9 cellular contexts compared by ENCODE assay signal in the genomic region with DNA sequence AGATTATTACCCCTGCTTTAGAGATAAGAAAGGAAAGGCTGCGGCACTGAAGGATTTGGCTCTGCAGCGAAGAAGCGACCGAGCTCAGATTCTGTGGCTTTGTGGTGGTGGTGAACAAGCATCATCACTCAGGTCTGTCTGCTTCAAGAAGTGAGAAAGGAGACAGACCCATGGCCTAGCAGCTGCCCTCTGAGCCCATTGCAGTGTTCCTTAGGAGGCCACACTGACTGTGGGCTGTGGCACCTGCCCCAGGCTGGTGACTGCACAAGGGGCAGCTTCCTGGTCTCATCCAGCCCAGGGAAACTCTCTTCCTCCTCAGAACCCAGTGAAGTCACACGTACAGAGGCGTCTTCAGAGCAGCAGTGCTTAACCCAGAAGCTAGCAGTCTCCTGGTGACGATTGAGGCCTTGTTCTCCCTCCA. TPM values are rescaled to one million over a fixed set of nuclear protein-coding genes. Genes with fewer than 3 reads are reported as not detected.
DNase-seq lines count a peak whose midpoint lies in the region; ATAC-seq, FAIRE-seq and TF ChIP-seq lines count a peak whose summit lies in the region.
"Had no signal": no experiment of that assay in that cellular context is flagged by ENCODE, and none has a peak within 500 bp of the region (broad histone marks: within the 10 kb centered on the region; RNA-seq: fewer than 3 reads in every experiment).

No MANE protein-coding gene starts in this region.

- H3K9ac ChIP-seq in smooth muscle cell (ENCODE audit: low read depth) = peak overlapping the region; percentile 2

- no peaks in the 10 kb centered on the region for H3K9me3 ChIP-seq in smooth muscle cell (replicated peaks; ENCODE audit: low read depth)

- DNase-seq in HL-60 (ENCODE audit: low read depth in 1 of 2, low spot score in 1 of 2) (peak in 1 of 2 experiments; percentile 49), fibroblast of pulmonary artery (ENCODE audit: low read depth) (no peak), smooth muscle cell (lab: John Stamatoyannopoulos, UW; ENCODE audit: unreplicated experiment) (no peak), GM12892 (ENCODE audit: insufficient read length) (no peak), amniotic stem cell (lab: John Stamatoyannopoulos, UW) (no peak), endothelial cell (ENCODE audit: low spot score) (no peak), NCI-H1694 (lab: John Stamatoyannopoulos, UW) (no peak)
- peak; percentile 73 for DNase-seq in activated CD8-positive, alpha-beta T cell treated with anti-CD3 and anti-CD28 coated beads for 36 hours
- DNase-seq: T-helper 9 cell had no signal

- no peaks in the 10 kb centered on the region for H3K9me3 Mint-ChIP-seq in activated CD8-positive, alpha-beta T cell treated with anti-CD3 and anti-CD28 coated beads for 36 hours
- H3K9me3 Mint-ChIP-seq in endothelial cell (ENCODE audit: unreplicated experiment) = no peaks in the 10 kb centered on the region

- WGBS in smooth muscle cell (ENCODE audit: low lambda C conversion rate) = 8% methylated on average over 7 of the region's 7 CpGs

- H3K4me2 ChIP-seq in smooth muscle cell = peak overlapping the region; percentile 51

- TF ChIP-seq CTCF in HL-60 (IDR thresholded peaks at IDR 0.05; ENCODE audit: insufficient read depth, low read length) (no peak), fibroblast of pulmonary artery (IDR thresholded peaks at IDR 0.05; ENCODE audit: low read length, missing control alignments) (no peak), smooth muscle cell (IDR thresholded peaks at IDR 0.05; ENCODE audit: borderline replicate concordance, insufficient read depth, poor library complexity, severe bottlenecking) (no peak), endothelial cell (IDR thresholded peaks at IDR 0.05; ENCODE audit: unreplicated experiment) (no peak)
- no peak for TF ChIP-seq CTCF in activated CD8-positive, alpha-beta T cell treated with anti-CD3 and anti-CD28 coated beads for 36 hours (IDR thresholded peaks at IDR 0.05)

- peak overlapping the region; percentile 26 for H3K4me3 Mint-ChIP-seq in activated CD8-positive, alpha-beta T cell treated with anti-CD3 and anti-CD28 coated beads for 36 hours
- no peak overlapping the region for H3K4me3 Mint-ChIP-seq in endothelial cell (ENCODE audit: unreplicated experiment)

- peaks cover 35% of the 10 kb centered on the region for H3F3A ChIP-seq in smooth muscle cell (ENCODE audit: low read depth)

- CTCF ChIA-PET in activated CD8-positive, alpha-beta T cell treated with anti-CD3 and anti-CD28 coated beads for 36 hours (lab: Charles Lee) = interaction anchor here (1.4 to 2.2 kb wide), 4 partner anchors 10 to 22 kb away, joined by 4 to 15 read pairs (median 5); a partner anchor contains a TSS

- H3K4me1 Mint-ChIP-seq in activated CD8-positive, alpha-beta T cell treated with anti-CD3 and anti-CD28 coated beads for 36 hours (ENCODE audit: low read depth) = peaks cover 58% of the 10 kb centered on the region
- peaks cover 63% of the 10 kb centered on the region for H3K4me1 Mint-ChIP-seq in endothelial cell (ENCODE audit: unreplicated experiment)

- H3K27me3 Mint-ChIP-seq in activated CD8-positive, alpha-beta T cell treated with anti-CD3 and anti-CD28 coated beads for 36 hours = no peaks in the 10 kb centered on the region
- H3K27me3 Mint-ChIP-seq in endothelial cell (ENCODE audit: unreplicated experiment) = peaks cover 24% of the 10 kb centered on the region

- peaks cover 42% of the 10 kb centered on the region for H3K4me1 ChIP-seq in smooth muscle cell (ENCODE audit: low read depth)

- H3K4me3 ChIP-seq in HL-60 (replicated peaks; ENCODE audit: insufficient read depth, low read length) (no peak overlapping the region), fibroblast of pulmonary artery (replicated peaks; ENCODE audit: low read depth, low read length) (peak overlapping the region; percentile 22), smooth muscle cell (no peak overlapping the region)

- H4K20me1 ChIP-seq in smooth muscle cell (ENCODE audit: low read depth) = peaks cover 100% of the 10 kb centered on the region

- TF ChIP-seq POLR2A in GM12892 (IDR thresholded peaks at IDR 0.05; ENCODE audit: low read depth, low read length) = no peak

- peak; percentile 6 for ATAC-seq in activated CD8-positive, alpha-beta T cell treated with anti-CD3 and anti-CD28 coated beads for 36 hours

- H3K36me3 ChIP-seq in smooth muscle cell (ENCODE audit: low read depth) = no peaks in the 10 kb centered on the region

- intact Hi-C loops in activated CD8-positive, alpha-beta T cell treated with anti-CD3 and anti-CD28 coated beads for 36 hours (cut with micrococcal nuclease) = no loop called here

- peaks cover 6% of the 10 kb centered on the region for H3K36me3 Mint-ChIP-seq in activated CD8-positive, alpha-beta T cell treated with anti-CD3 and anti-CD28 coated beads for 36 hours (ENCODE audit: low read depth)
- H3K36me3 Mint-ChIP-seq in endothelial cell (ENCODE audit: low read depth, unreplicated experiment) = peaks cover 17% of the 10 kb centered on the region

- H2AFZ ChIP-seq in smooth muscle cell (ENCODE audit: low read depth) = no peak overlapping the region

- H3K27me3 ChIP-seq in HL-60 (ENCODE audit: insufficient read depth, poor library complexity, severe bottlenecking) (no peaks in the 10 kb centered on the region), smooth muscle cell (ENCODE audit: low read depth) (no peaks in the 10 kb centered on the region)

- H3K27ac Mint-ChIP-seq in activated CD8-positive, alpha-beta T cell treated with anti-CD3 and anti-CD28 coated beads for 36 hours = peak overlapping the region; percentile 95
- no peak overlapping the region for H3K27ac Mint-ChIP-seq in endothelial cell (ENCODE audit: unreplicated experiment)

- POLR2A ChIA-PET in activated CD8-positive, alpha-beta T cell treated with anti-CD3 and anti-CD28 coated beads for 36 hours (lab: Charles Lee) = interaction anchor here (0.6 to 1.0 kb wide), 4 partner anchors 12 to 19 kb away, joined by 3 to 4 read pairs (median 3); no protein-coding TSS in a partner anchor

- H3K27ac ChIP-seq in HL-60 (replicated peaks) = peak overlapping the region; percentile 56
- peak overlapping the region; percentile 53 for H3K27ac ChIP-seq in smooth muscle cell (ENCODE audit: low read depth)

- no peak for FAIRE-seq in GM12892 (lab: Jason Lieb, UNC)

- peaks cover 35% of the 10 kb centered on the region for H3K79me2 ChIP-seq in smooth muscle cell (ENCODE audit: low read depth)

RNA-seq across cellular contexts. Expression of a gene that starts 22.3 kb away (rescaled TPM):
- 100 to 1,000 TPM in 1 of 2 experiments, 10 to 100 TPM in 1; 95.2 to 102 TPM for total RNA-seq in activated CD8-positive, alpha-beta T cell treated with anti-CD3 and anti-CD28 coated beads for 36 hours
- total RNA-seq in smooth muscle cell (20.0 and 25.4 TPM in 2 replicates), endothelial cell (ENCODE audit: unreplicated experiment) (182 TPM)
- polyA plus RNA-seq in smooth muscle cell = 31.9 and 32.4 TPM in 2 replicates
- 7.0 TPM for polyA plus RNA-seq in GM12892 (2012; ENCODE audit: missing spikeins)
